In genomic region chr1:212608209-212608955, GRCh38 we compare ENCODE assay signal across 8 cellular contexts. TPM values are rescaled to one million over a fixed set of nuclear protein-coding genes. Genes with fewer than 3 reads are reported as not detected.
DNase-seq lines count a peak whose midpoint lies in the region; ATAC-seq and TF ChIP-seq lines count a peak whose summit lies in the region.

Gene ATF3 (plus strand): TSS chr1:212608761. CDS start chr1:212615022, 6,261 bp downstream.

- H3K4ac ChIP-seq in IMR-90 (ENCODE audit: low read depth, low read length) = peak within 1 kb of the TSS; percentile 51

- peak; percentile 99 for DNase-seq in DMS153 (lab: John Stamatoyannopoulos, UW)
- peak; percentile 99 for DNase-seq in IMR-90
- DNase-seq in OCI-M2 (lab: John Stamatoyannopoulos, UW; ENCODE audit: unreplicated experiment) = peak; percentile 51
- DNase-seq in activated T-cell treated with anti-CD3 and anti-CD28 coated beads for 4 hours = peak; percentile 84
- DNase-seq in epithelial cell of proximal tubule (ENCODE audit: low read depth) = peak; percentile 87
- peak; percentile 99 for DNase-seq in mucosa of gallbladder (ENCODE audit: low spot score)
- DNase-seq in stimulated activated CD8-positive, alpha-beta memory T cell treated with anti-CD3 and anti-CD28 coated beads, Interleukin-4, amount 100 ng/mL, for 24 hours (ENCODE audit: low read depth) = peak; percentile 85

- no peak within 1 kb of the TSS for H4K5ac ChIP-seq in IMR-90 (ENCODE audit: low read depth, low read length)

- H3K14ac ChIP-seq in IMR-90 (replicated peaks; ENCODE audit: low read depth, low read length) = peak within 1 kb of the TSS; percentile 72

- 0% methylated on average over 6 of the region's 65 CpGs; no CpG with 5 or more reads in 1 of the 2 experiments for WGBS in IMR-90 (ENCODE audit: extremely low coverage in 2 of 2, insufficient read length in 1 of 2), 2 experiments

- no TSS peak for BruUV-seq in IMR-90 (replicated peaks; lab: Mats Ljungman, UMichigan)

- peak within 1 kb of the TSS; percentile 45; the same call in 2 of the 3 replicates for H2BK15ac ChIP-seq in IMR-90 (ENCODE audit: low read depth, low read length)

- intact Hi-C loops in IMR-90 (cut with micrococcal nuclease) = loop anchor here (1.0 to 2.0 kb wide), 5 partner anchors 12 to 131 kb away; no protein-coding TSS in a partner anchor

- no peaks in the 10 kb centered on the region for H3K9me3 ChIP-seq in IMR-90 (ENCODE audit: control insufficient read depth, insufficient read depth, low read length)

- H3K4me1 ChIP-seq in IMR-90 (ENCODE audit: control insufficient read depth, insufficient read depth, low read length) = peaks cover 14% of the 10 kb centered on the region

- H3K4me3 ChIP-seq in IMR-90 (ENCODE audit: insufficient read depth, low read depth, low read length) (peak within 1 kb of the TSS; percentile 77), epithelial cell of proximal tubule (ENCODE audit: low read depth, low read length) (peak within 1 kb of the TSS; percentile 73)

- peak; percentile 99 for TF ChIP-seq POLR2A in IMR-90 (IDR thresholded peaks at IDR 0.05; ENCODE audit: low read depth, low read length)

- H2AFZ ChIP-seq in IMR-90 (replicated peaks; ENCODE audit: low read length, poor library complexity) = peak within 1 kb of the TSS; percentile 86

- peaks cover 42% of the 10 kb centered on the region for H3K27me3 ChIP-seq in IMR-90 (ENCODE audit: control insufficient read depth, insufficient read depth, low read length)

- H4K91ac ChIP-seq in IMR-90 (ENCODE audit: insufficient read depth, low read depth, low read length) = peak within 1 kb of the TSS; percentile 70

- H4K20me1 ChIP-seq in IMR-90 (ENCODE audit: insufficient read depth, low read length) = peaks cover 11% of the 10 kb centered on the region; the same call in 1 of the 2 replicates

- H2BK5ac ChIP-seq in IMR-90 (ENCODE audit: low read depth, low read length, poor library complexity, severe bottlenecking) = peak within 1 kb of the TSS; percentile 68

- H2BK20ac ChIP-seq in IMR-90 (ENCODE audit: low read depth, low read length) = peak within 1 kb of the TSS; percentile 27; the same call in 1 of the 2 replicates

- peak within 1 kb of the TSS; percentile 93 for H2AK9ac ChIP-seq in IMR-90 (replicated peaks; ENCODE audit: low read depth, low read length, poor library complexity)

- H3K56ac ChIP-seq in IMR-90 (ENCODE audit: extremely low read depth, insufficient read depth, low read length) = peak within 1 kb of the TSS; percentile 12; the same call in 1 of the 2 replicates

- peak within 1 kb of the TSS; percentile 66 for H3K9ac ChIP-seq in IMR-90 (ENCODE audit: low read depth, low read length)

- H2BK120ac ChIP-seq in IMR-90 (ENCODE audit: low read depth, low read length) = peak within 1 kb of the TSS; percentile 85

- POLR2A ChIA-PET in IMR-90 (lab: Charles Lee; ENCODE audit: unreplicated experiment) = interaction anchor here (0.5 to 1.0 kb wide), 13 partner anchors 10 to 1310 kb away, joined by 3 to 7 read pairs (median 4); no protein-coding TSS in a partner anchor

- H3K9me1 ChIP-seq in IMR-90 (ENCODE audit: insufficient read depth, low read length) = peaks cover 3% of the 10 kb centered on the region; the same call in 1 of the 2 replicates

- 0 out of 2 replicates have a peak, but pooled peaks have one; percentile 10 for TF ChIP-seq RAD21 in IMR-90 (IDR thresholded peaks at IDR 0.05; ENCODE audit: low read length)

- CTCF ChIA-PET in IMR-90 (lab: Yijun Ruan, JAX) = interaction anchor here (0.6 to 1.0 kb wide), 4 partner anchors 10 to 131 kb away, joined by 3 to 12 read pairs (median 3); no protein-coding TSS in a partner anchor

- H3K4me2 ChIP-seq in IMR-90 (ENCODE audit: low read depth, low read length) = peak within 1 kb of the TSS; percentile 90

- H3K18ac ChIP-seq in IMR-90 (ENCODE audit: low read depth, low read length) = peak within 1 kb of the TSS; percentile 27; the same call in 1 of the 2 replicates

- dilution Hi-C loops in IMR-90 (cut with HindIII; ENCODE audit: low sequenced_read_pairs, unreplicated experiment) = no loop called here

- ATAC-seq in GM21529 (IDR thresholded peaks at IDR 0.05; ENCODE audit: unreplicated experiment) (peak; percentile 74), IMR-90 (ENCODE audit: low read depth) (peak; percentile 91)

- H3K27ac ChIP-seq in IMR-90 (ENCODE audit: insufficient read depth, low read length) = peak within 1 kb of the TSS; percentile 78

- TF ChIP-seq CTCF in IMR-90 (conservative IDR thresholded peaks at IDR 0.05; ENCODE audit: low read depth, low read length) = no peak
- TF ChIP-seq CTCF in epithelial cell of proximal tubule (conservative IDR thresholded peaks at IDR 0.05; ENCODE audit: low read depth, low read length) = no peak

- H3K36me3 ChIP-seq in IMR-90 (ENCODE audit: control insufficient read depth, insufficient read depth, low read length) = no peaks in the 10 kb centered on the region

- peaks cover 19 to 38% of the 10 kb centered on the region in 2 experiments for H3K79me1 ChIP-seq in IMR-90 (ENCODE audit: low read depth in 1 of 2, low read length in 2 of 2)

- peak within 1 kb of the TSS; percentile 84 for H3K23ac ChIP-seq in IMR-90 (ENCODE audit: low read depth, low read length)

- peak within 1 kb of the TSS; percentile 35 for H2AK5ac ChIP-seq in IMR-90 (ENCODE audit: low read depth, low read length)

- in situ Hi-C loops in IMR-90 (cut with MboI; ENCODE audit: low sequenced_read_pairs) = no loop called here

- peak within 1 kb of the TSS in 1 of 2 experiments; percentile 49; a peak in 1 of 4 replicates for H4K8ac ChIP-seq in IMR-90 (ENCODE audit: low read depth in 2 of 2, low read length in 2 of 2)

TF ChIP-seq in IMR-90, 13 proteins besides CTCF, POLR2A, EP300 and RAD21:
- TF ChIP-seq CHD1 (IDR thresholded peaks at IDR 0.05; ENCODE audit: low read depth, low read length) = no peak; the same call in none of the 2 replicates
- no peak for TF ChIP-seq RCOR1 (IDR thresholded peaks at IDR 0.05; ENCODE audit: insufficient replicate concordance, low read length)
- TF ChIP-seq RFX5 (IDR thresholded peaks at IDR 0.05; ENCODE audit: low read depth, low read length) = no peak
- peak; percentile 2; the same call in 1 of the 2 replicates for TF ChIP-seq SMC3 (IDR thresholded peaks at IDR 0.05; ENCODE audit: low read depth, low read length)
- TF ChIP-seq CEBPB (IDR thresholded peaks at IDR 0.05; ENCODE audit: low read depth, low read length) = peak; percentile 98
- TF ChIP-seq NFE2L2 (IDR thresholded peaks at IDR 0.05; ENCODE audit: low read depth, low read length) = 0 out of 2 replicates have a peak, but pooled peaks have one; percentile 22
- no peak for TF ChIP-seq MAFK (IDR thresholded peaks at IDR 0.05; ENCODE audit: low read depth, low read length)
- peak; percentile 53; the same call in 1 of the 2 replicates for TF ChIP-seq MXI1 (IDR thresholded peaks at IDR 0.05; ENCODE audit: borderline replicate concordance, low read depth, low read length)
- TF ChIP-seq FOS (IDR thresholded peaks at IDR 0.05; ENCODE audit: low read depth, low read length) = peak; percentile 34
- TF ChIP-seq ELK1 (IDR thresholded peaks at IDR 0.05; ENCODE audit: borderline replicate concordance, low read depth, low read length) = 0 out of 2 replicates have a peak, but pooled peaks have one; percentile 34
- peak; percentile 41; the same call in 1 of the 2 replicates for TF ChIP-seq BHLHE40 (IDR thresholded peaks at IDR 0.05; ENCODE audit: low read depth, low read length)
- TF ChIP-seq MAZ (IDR thresholded peaks at IDR 0.05; ENCODE audit: borderline replicate concordance, low read depth, low read length) = peak; percentile 97
TF ChIP-seq in IMR-90: peak in this region for 8.

RNA-seq across cellular contexts. Expression of gene ATF3, which starts in this region (rescaled TPM):
- total RNA-seq in IMR-90 (2012; rRNA removed) (9.9 and 15.0 TPM in 2 replicates), epithelial cell of proximal tubule (10.1 and 18.9 TPM in 2 replicates), mucosa of gallbladder (17.3 TPM)
- 12.3 and 17.9 TPM in 2 replicates for polyA plus RNA-seq in IMR-90 (2012; rRNA removed)
- 13.7 and 26.0 TPM in 2 replicates for polyA plus RNA-seq in IMR-90 (2012; cell fraction: cytosol; rRNA removed)
- 98.0 and 356 TPM in 2 replicates for polyA plus RNA-seq in IMR-90 (2012; cell fraction: nucleus; rRNA removed; ENCODE audit: low replicate concordance)

Comparison
In these comparisons a context has a peak if more than half of its experiments do, and no peak if none do; other contexts are left out.
1. Peak in every context shown above with its lines: DNase-seq, ATAC-seq, H3K4me3 ChIP-seq and H3K27ac ChIP-seq.